ENCODE assay signal across 9 cellular contexts in the genomic region with DNA sequence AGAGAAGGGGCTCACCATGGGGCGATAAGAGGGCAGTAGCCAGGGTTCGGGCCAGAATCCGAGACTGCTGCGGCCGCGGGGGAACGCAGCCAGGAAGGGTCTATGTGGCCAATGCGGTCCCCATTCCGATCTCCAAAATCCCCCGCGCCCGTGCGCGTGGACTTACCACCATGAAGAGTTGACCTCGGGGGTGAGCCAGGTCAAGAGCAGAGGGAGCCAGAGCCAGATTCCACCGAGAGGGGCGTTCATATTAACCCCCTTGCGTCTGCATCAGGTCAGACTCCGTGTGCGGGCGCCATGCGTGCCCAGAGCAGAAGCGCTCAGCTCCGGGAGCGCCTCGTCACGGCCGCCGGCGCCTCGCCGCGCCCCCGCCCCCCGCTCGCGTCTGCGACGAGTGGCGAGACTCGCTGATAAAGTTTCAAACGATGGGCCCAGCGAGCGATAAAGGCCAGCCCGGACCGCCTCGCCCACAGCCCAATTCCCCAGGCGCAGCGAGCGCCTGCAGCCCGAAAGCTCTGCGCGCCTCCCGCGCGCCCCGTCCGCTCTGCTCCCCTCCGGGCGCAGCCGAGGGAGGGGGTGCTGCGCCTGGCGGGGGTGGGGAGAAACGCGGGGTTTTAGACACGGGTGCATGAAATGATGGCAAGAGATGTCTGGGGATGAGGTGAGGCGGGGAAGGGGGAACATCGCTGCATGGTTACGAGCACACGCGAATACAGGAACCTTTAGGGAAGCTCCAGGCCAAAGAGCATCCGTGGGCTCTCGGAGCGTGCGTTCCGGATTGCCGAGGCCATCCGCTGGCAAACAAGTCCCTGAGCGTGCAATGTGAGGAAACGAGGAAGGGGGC. TPM values are rescaled to one million over a fixed set of nuclear protein-coding genes. Genes with fewer than 3 reads are reported as not detected.
DNase-seq lines count a peak whose midpoint lies in the region; ATAC-seq and TF ChIP-seq lines count a peak whose summit lies in the region.
"Had no signal": no experiment of that assay in that cellular context is flagged by ENCODE, and none has a peak within 500 bp of the region (broad histone marks: within the 10 kb centered on the region; RNA-seq: fewer than 3 reads in every experiment).

TSS of gene WNT2 (minus strand) at position 318 of the 844 bp plus-strand sequence. CDS start at position 249, 69 bp downstream.

- no peaks in the 10 kb centered on the region; the same call in 1 of the 2 replicates for H3K27me3 ChIP-seq in GM06990 (replicated peaks; ENCODE audit: control insufficient read depth, insufficient read depth, low read length)
- peaks cover 14% of the 10 kb centered on the region for H3K27me3 ChIP-seq in rectal smooth muscle tissue (ENCODE audit: control insufficient read depth, insufficient read depth, low read length)

- no peak within 1 kb of the TSS for H3K9ac ChIP-seq in rectal smooth muscle tissue (ENCODE audit: low read length)

- H3K4me1 ChIP-seq in rectal smooth muscle tissue (ENCODE audit: control insufficient read depth, insufficient read depth, low read length), result no peaks in the 10 kb centered on the region

- peaks cover 75% of the 10 kb centered on the region for H3K27me3 Mint-ChIP-seq in T-helper 2 cell treated with Interferon-gamma antibody and Interleukin-4, amounts not matched to agents 5 μg/mL and 100 μg/mL, for 36 hours (ENCODE audit: low read depth)
- H3K27me3 Mint-ChIP-seq in glutamatergic neuron (ENCODE audit: unreplicated experiment), result peaks cover 30% of the 10 kb centered on the region

- H3K36me3 ChIP-seq in GM06990 (ENCODE audit: control insufficient read depth, insufficient read depth, low read length), result no peaks in the 10 kb centered on the region
- no peaks in the 10 kb centered on the region for H3K36me3 ChIP-seq in rectal smooth muscle tissue (ENCODE audit: control insufficient read depth, insufficient read depth, low read length)

- DNase-seq in GM06990 (ENCODE audit: extremely low read depth, insufficient read length) (peak; percentile 21), glutamatergic neuron (peak; percentile 41), NCI-H187 (lab: John Stamatoyannopoulos, UW) (no peak)
- DNase-seq in T-helper 2 cell treated with Interferon-gamma antibody and Interleukin-4, amounts not matched to agents 5 μg/mL and 100 μg/mL, for 36 hours (ENCODE audit: low spot score), result no peak
- DNase-seq in activated naive CD4-positive, alpha-beta T cell treated with anti-CD3 and anti-CD28 coated beads, Interleukin-2, amount 50 U/mL, for 16 hours, result no peak
- DNase-seq: NCI-H446 had no signal

- no peaks in the 10 kb centered on the region for H3K9me3 Mint-ChIP-seq in T-helper 2 cell treated with Interferon-gamma antibody and Interleukin-4, amounts not matched to agents 5 μg/mL and 100 μg/mL, for 36 hours
- H3K9me3 Mint-ChIP-seq in glutamatergic neuron (ENCODE audit: unreplicated experiment), result peaks cover 3% of the 10 kb centered on the region

- peaks cover 4% of the 10 kb centered on the region for H3K4me1 Mint-ChIP-seq in T-helper 2 cell treated with Interferon-gamma antibody and Interleukin-4, amounts not matched to agents 5 μg/mL and 100 μg/mL, for 36 hours (ENCODE audit: low read depth)
- peaks cover 3% of the 10 kb centered on the region for H3K4me1 Mint-ChIP-seq in glutamatergic neuron (ENCODE audit: low read depth, unreplicated experiment)

- H3K27ac ChIP-seq in rectal smooth muscle tissue (ENCODE audit: low read depth, low read length), result no peak within 1 kb of the TSS

- H3K36me3 Mint-ChIP-seq in T-helper 2 cell treated with Interferon-gamma antibody and Interleukin-4, amounts not matched to agents 5 μg/mL and 100 μg/mL, for 36 hours (ENCODE audit: low read depth), result no peaks in the 10 kb centered on the region
- H3K36me3 Mint-ChIP-seq in glutamatergic neuron (ENCODE audit: unreplicated experiment), result peaks cover 17% of the 10 kb centered on the region

- H3K4me3 Mint-ChIP-seq in T-helper 2 cell treated with Interferon-gamma antibody and Interleukin-4, amounts not matched to agents 5 μg/mL and 100 μg/mL, for 36 hours, result peak within 1 kb of the TSS; percentile 48
- H3K4me3 Mint-ChIP-seq in glutamatergic neuron (ENCODE audit: unreplicated experiment), result peak within 1 kb of the TSS; percentile 94

- ATAC-seq in GM21786 (IDR thresholded peaks at IDR 0.05; ENCODE audit: unreplicated experiment), result no peak
- ATAC-seq in HG02981 (IDR thresholded peaks at IDR 0.05; ENCODE audit: unreplicated experiment), result no peak

- H3K27ac Mint-ChIP-seq in T-helper 2 cell treated with Interferon-gamma antibody and Interleukin-4, amounts not matched to agents 5 μg/mL and 100 μg/mL, for 36 hours, result no peak within 1 kb of the TSS
- no peak within 1 kb of the TSS for H3K27ac Mint-ChIP-seq in glutamatergic neuron (ENCODE audit: unreplicated experiment)

- TF ChIP-seq CTCF in GM06990 (IDR thresholded peaks at IDR 0.05; ENCODE audit: insufficient read depth, low read length, poor library complexity, severe bottlenecking), result no peak
- no peak for TF ChIP-seq CTCF in glutamatergic neuron (IDR thresholded peaks at IDR 0.05; ENCODE audit: partially characterized antibody, unreplicated experiment)

- H3K4me3 ChIP-seq in GM06990 (replicated peaks; ENCODE audit: low read depth, low read length), result peak within 1 kb of the TSS; percentile 46
- H3K4me3 ChIP-seq in rectal smooth muscle tissue (ENCODE audit: low read length), result peak within 1 kb of the TSS; percentile 59

RNA-seq across cellular contexts. Expression of gene WNT2, which starts in this region (rescaled TPM):
- not detected for total RNA-seq in glutamatergic neuron (ENCODE audit: unreplicated experiment)

Comparison
In these comparisons a context has a peak if more than half of its experiments do, and no peak if none do; other contexts are left out.
1. Peak in DNase-seq in glutamatergic neuron; RNA of the gene not detected or under 1 TPM.